9 cellular contexts compared by ENCODE assay signal in genomic region chr6:160767647-160768019, GRCh38.
DNase-seq lines count a peak whose midpoint lies in the region; ATAC-seq, FAIRE-seq and TF ChIP-seq lines count a peak whose summit lies in the region.
"Had no signal": no experiment of that assay in that cellular context is flagged by ENCODE, and none has a peak within 500 bp of the region (broad histone marks: within the 10 kb centered on the region; RNA-seq: fewer than 3 reads in every experiment).

No MANE protein-coding gene starts in this region.

- H3K9me3 Mint-ChIP-seq in GM23338: peaks cover 2% of the 10 kb centered on the region; the same call in 1 of the 3 replicates
- H3K9me3 Mint-ChIP-seq in activated T-helper 17 cell treated with anti-CD3 and anti-CD28 coated beads, Interleukin-2, amount 50 U/mL, for 72 hours: peaks cover 1% of the 10 kb centered on the region
- peaks cover 0 to 3% (median 0%) of the 10 kb centered on the region in 11 donors for H3K9me3 Mint-ChIP-seq in naive thymus-derived CD4-positive, alpha-beta T cell

- H3K9ac ChIP-seq in kidney (ENCODE audit: low read length in 2 of 2): peak overlapping the region in 1 of 2 donors; percentile 63

- DNase-seq in GM23338 (ENCODE audit: low spot score): no peak
- DNase-seq in naive thymus-derived CD4-positive, alpha-beta T cell: no peak
- DNase-seq in NCI-H510A (lab: John Stamatoyannopoulos, UW): no peak
- no peak for DNase-seq in kidney
- DNase-seq in GM12891 (ENCODE audit: insufficient read length, low spot score): no peak

- peak overlapping the region; percentile 98 for H2AFZ ChIP-seq in GM23338

- peaks cover 8% of the 10 kb centered on the region for H3K27me3 Mint-ChIP-seq in GM23338 (ENCODE audit: insufficient read depth, low read depth, poor library complexity)
- peaks cover 42% of the 10 kb centered on the region for H3K27me3 Mint-ChIP-seq in activated T-helper 17 cell treated with anti-CD3 and anti-CD28 coated beads, Interleukin-2, amount 50 U/mL, for 72 hours
- peaks cover 25 to 54% (median 42%) of the 10 kb centered on the region in 5 donors for H3K27me3 Mint-ChIP-seq in naive thymus-derived CD4-positive, alpha-beta T cell

- no peak for TF ChIP-seq POLR2A in GM12891 (IDR thresholded peaks at IDR 0.05; ENCODE audit: low read depth, low read length)

- peaks cover 3% of the 10 kb centered on the region; the same call in 1 of the 2 replicates for H3K4me1 ChIP-seq in GM23338 (ENCODE audit: insufficient read depth)
- no peaks in the 10 kb centered on the region for H3K4me1 ChIP-seq in naive thymus-derived CD4-positive, alpha-beta T cell (ENCODE audit: control insufficient read depth in 2 of 2, insufficient read depth in 2 of 2, low read length in 2 of 2)
- H3K4me1 ChIP-seq in kidney (ENCODE audit: control insufficient read depth in 1 of 2, insufficient read depth in 1 of 2, low read depth in 1 of 2, low read length in 2 of 2): no peaks in the 10 kb centered on the region

- no peaks in the 10 kb centered on the region for H3K36me3 Mint-ChIP-seq in GM23338 (ENCODE audit: low read depth)
- H3K36me3 Mint-ChIP-seq in activated T-helper 17 cell treated with anti-CD3 and anti-CD28 coated beads, Interleukin-2, amount 50 U/mL, for 72 hours (ENCODE audit: low read depth): no peaks in the 10 kb centered on the region
- H3K36me3 Mint-ChIP-seq in naive thymus-derived CD4-positive, alpha-beta T cell: no peaks in the 10 kb centered on the region

- ATAC-seq in GM18511 (IDR thresholded peaks at IDR 0.05; ENCODE audit: unreplicated experiment) (peak; percentile 27), GM23338 (peak; percentile 10), HG03521 (IDR thresholded peaks at IDR 0.05; ENCODE audit: unreplicated experiment) (no peak)
- peak; percentile 13 for ATAC-seq in activated T-helper 17 cell treated with anti-CD3 and anti-CD28 coated beads, Interleukin-2, amount 50 U/mL, for 72 hours (replicated peaks)
- no peak for ATAC-seq in naive thymus-derived CD4-positive, alpha-beta T cell

- no peaks in the 10 kb centered on the region for H4K20me1 ChIP-seq in GM23338 (replicated peaks; ENCODE audit: insufficient read depth)

- POLR2A ChIA-PET in naive thymus-derived CD4-positive, alpha-beta T cell (lab: Charles Lee): no interaction called here

- H3K36me3 ChIP-seq in GM23338 (ENCODE audit: insufficient read depth) (no peaks in the 10 kb centered on the region), kidney (ENCODE audit: control insufficient read depth in 1 of 2, insufficient read depth in 2 of 2, low read length in 2 of 2) (no peaks in the 10 kb centered on the region)
- no peaks in the 10 kb centered on the region for H3K36me3 ChIP-seq in naive thymus-derived CD4-positive, alpha-beta T cell (ENCODE audit: control insufficient read depth in 2 of 3, insufficient read depth in 3 of 3, low read length in 3 of 3)

- H3K27ac Mint-ChIP-seq in GM23338: no peak overlapping the region
- no peak overlapping the region for H3K27ac Mint-ChIP-seq in activated T-helper 17 cell treated with anti-CD3 and anti-CD28 coated beads, Interleukin-2, amount 50 U/mL, for 72 hours
- H3K27ac Mint-ChIP-seq in naive thymus-derived CD4-positive, alpha-beta T cell: no peak overlapping the region

- H3K9me3 ChIP-seq in naive thymus-derived CD4-positive, alpha-beta T cell (ENCODE audit: control insufficient read depth in 2 of 3, low read length in 3 of 3): no peaks in the 10 kb centered on the region
- no peaks in the 10 kb centered on the region for H3K9me3 ChIP-seq in kidney (ENCODE audit: control insufficient read depth in 1 of 2, low read length in 2 of 2)

- peaks cover 12% of the 10 kb centered on the region for H3K27me3 ChIP-seq in GM23338 (ENCODE audit: insufficient read depth)
- H3K27me3 ChIP-seq in naive thymus-derived CD4-positive, alpha-beta T cell (ENCODE audit: control insufficient read depth in 2 of 2, insufficient read depth in 2 of 2, low read length in 2 of 2): peaks cover 0 to 4% of the 10 kb centered on the region in 2 donors

- intact Hi-C loops in naive thymus-derived CD4-positive, alpha-beta T cell (cut with micrococcal nuclease): loop anchor here in 1 of 2 donors (1.0 to 2.0 kb wide), 2 partner anchors 34 to 249 kb away; no protein-coding TSS in a partner anchor
- intact Hi-C loops in kidney (cut with DNase I): no loop called here

- CTCF ChIA-PET in naive thymus-derived CD4-positive, alpha-beta T cell (lab: Charles Lee): no interaction called here

- H3F3A ChIP-seq in GM23338 (replicated peaks; ENCODE audit: low read depth): no peaks in the 10 kb centered on the region

- H3K4me3 Mint-ChIP-seq in GM23338: peak overlapping the region; percentile 86
- H3K4me3 Mint-ChIP-seq in activated T-helper 17 cell treated with anti-CD3 and anti-CD28 coated beads, Interleukin-2, amount 50 U/mL, for 72 hours: peak overlapping the region; percentile 71
- H3K4me3 Mint-ChIP-seq in naive thymus-derived CD4-positive, alpha-beta T cell: peak overlapping the region in 7 of 10 donors; percentile 20 to 83 (median 65)

- H3K4me3 ChIP-seq in GM23338: peak overlapping the region; percentile 76
- no peak overlapping the region for H3K4me3 ChIP-seq in naive thymus-derived CD4-positive, alpha-beta T cell (ENCODE audit: low read length)
- H3K4me3 ChIP-seq in kidney (ENCODE audit: low read length in 2 of 2): peak overlapping the region in 1 of 2 donors; percentile 46

- FAIRE-seq in kidney (lab: Jason Lieb, UNC): no peak
- FAIRE-seq in GM12891 (lab: Jason Lieb, UNC): no peak
- FAIRE-seq: G401.6 had no signal

- H3K79me2 ChIP-seq in GM23338 (replicated peaks; ENCODE audit: insufficient read depth): no peaks in the 10 kb centered on the region

- peak overlapping the region; percentile 90 for H3K4me2 ChIP-seq in GM23338

- TF ChIP-seq CTCF in GM23338 (conservative IDR thresholded peaks at IDR 0.05; ENCODE audit: low read depth in 2 of 2): no peak
- no peak for TF ChIP-seq CTCF in kidney (IDR thresholded peaks at IDR 0.05; ENCODE audit: borderline replicate concordance, extremely low read depth, insufficient read depth)

- H3K4me1 Mint-ChIP-seq in GM23338: peaks cover 3% of the 10 kb centered on the region; the same call in 1 of the 3 replicates
- no peaks in the 10 kb centered on the region for H3K4me1 Mint-ChIP-seq in activated T-helper 17 cell treated with anti-CD3 and anti-CD28 coated beads, Interleukin-2, amount 50 U/mL, for 72 hours
- peaks cover 0 to 9% (median 3%) of the 10 kb centered on the region in 7 donors for H3K4me1 Mint-ChIP-seq in naive thymus-derived CD4-positive, alpha-beta T cell

- no peaks in the 10 kb centered on the region for H3K9me2 ChIP-seq in GM23338 (ENCODE audit: insufficient read depth)

- H3K27ac ChIP-seq in GM23338 (ENCODE audit: low read depth) (no peak overlapping the region), kidney (ENCODE audit: low read depth in 2 of 2, low read length in 2 of 2) (no peak overlapping the region)
- H3K27ac ChIP-seq in naive thymus-derived CD4-positive, alpha-beta T cell (ENCODE audit: low read depth, low read length): no peak overlapping the region

TF ChIP-seq in GM23338, 12 proteins besides CTCF, POLR2A, EP300 and RAD21 (continues in another document):
- no peak for TF ChIP-seq EZH2phosphoT487 (IDR thresholded peaks at IDR 0.05; ENCODE audit: unreplicated experiment)
- TF ChIP-seq CREB1 (CRISPR knock-in tag; IDR thresholded peaks at IDR 0.05; ENCODE audit: low read depth): no peak
- no peak for TF ChIP-seq NANOG (IDR thresholded peaks at IDR 0.05; ENCODE audit: borderline replicate concordance)
- TF ChIP-seq ZNF331 (CRISPR knock-in tag; IDR thresholded peaks at IDR 0.05; ENCODE audit: low read depth): no peak
- no peak for TF ChIP-seq EZH2 (IDR thresholded peaks at IDR 0.05; ENCODE audit: low read depth, unreplicated experiment)
- no peak for TF ChIP-seq ZNF114 (CRISPR knock-in tag; IDR thresholded peaks at IDR 0.05)
- no peak for TF ChIP-seq ETS1 (IDR thresholded peaks at IDR 0.05)

TF ChIP-seq in GM12891, 5 proteins besides CTCF, POLR2A, EP300 and RAD21:
- TF ChIP-seq TAF1 (IDR thresholded peaks at IDR 0.05; ENCODE audit: low read depth, low read length) (no peak), PAX5 (IDR thresholded peaks at IDR 0.05; ENCODE audit: insufficient read depth, low read length, severe bottlenecking) (no peak), POU2F2 (IDR thresholded peaks at IDR 0.05; ENCODE audit: low read depth, low read length) (no peak), POLR2AphosphoS5 (IDR thresholded peaks at IDR 0.05; ENCODE audit: low read depth, low read length) (no peak), SPI1 (IDR thresholded peaks at IDR 0.05; ENCODE audit: low read depth, low read length) (no peak)

Comparison
In these comparisons a context has a peak if more than half of its experiments do, and no peak if none do; other contexts are left out.
1. ATAC-seq: peak in GM18511 (single experiment), GM23338 (single experiment) and activated T-helper 17 cell treated with anti-CD3 and anti-CD28 coated beads, Interleukin-2, amount 50 U/mL, for 72 hours (single experiment); none in naive thymus-derived CD4-positive, alpha-beta T cell (single experiment) and HG03521 (single experiment).
2. Peak in every context shown above with its lines, with median percentiles within 50 percentile points of each other: H3K4me3 Mint-ChIP-seq.